Comparison of ENCODE assay signal across 10 cellular contexts in the genomic region with DNA sequence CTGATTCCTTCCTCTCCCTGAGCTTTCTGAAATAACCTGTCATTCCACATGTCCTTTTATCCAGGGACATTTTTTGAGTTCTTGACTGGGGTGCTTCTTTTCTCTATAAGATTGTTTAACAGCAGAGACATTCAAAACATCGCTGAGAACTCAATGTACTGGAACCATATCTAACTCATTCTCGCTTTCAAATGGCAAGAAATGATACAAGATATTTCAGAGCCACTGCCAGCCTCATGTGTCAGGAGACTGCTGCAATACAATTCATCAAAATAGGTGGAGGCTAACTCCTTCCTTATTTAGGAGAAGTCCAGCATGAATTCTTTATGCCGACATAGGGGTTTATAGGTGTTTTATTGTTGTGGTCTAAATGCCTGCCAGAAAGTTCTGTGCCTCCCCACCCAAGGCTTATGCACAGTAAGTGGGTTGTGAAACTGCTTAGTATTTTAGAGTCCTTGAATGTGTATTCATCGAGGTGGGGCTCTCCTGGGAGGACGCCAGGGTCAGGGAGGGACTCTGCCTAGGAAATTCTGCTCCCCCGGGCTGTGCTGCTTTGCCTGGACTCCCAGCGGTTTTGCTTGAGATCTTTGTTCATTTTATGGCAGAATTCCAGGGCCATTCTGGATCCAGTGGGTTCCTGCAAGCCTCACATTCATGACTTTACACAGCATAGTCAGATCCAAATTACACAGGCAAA. TPM values are rescaled to one million over a fixed set of nuclear protein-coding genes. Genes with fewer than 3 reads are reported as not detected.
DNase-seq lines count a peak whose midpoint lies in the region; ATAC-seq, FAIRE-seq and TF ChIP-seq lines count a peak whose summit lies in the region.
"Had no signal": no experiment of that assay in that cellular context is flagged by ENCODE, and none has a peak within 500 bp of the region (broad histone marks: within the 10 kb centered on the region; RNA-seq: fewer than 3 reads in every experiment).

No MANE protein-coding gene starts in this region.

- ATAC-seq in HG02885 (IDR thresholded peaks at IDR 0.05; ENCODE audit: poor library complexity, unreplicated experiment) (no peak), GM21576 (IDR thresholded peaks at IDR 0.05; ENCODE audit: unreplicated experiment) (no peak), HG02981 (IDR thresholded peaks at IDR 0.05; ENCODE audit: unreplicated experiment) (no peak)
- ATAC-seq: natural killer cell had no signal

- H3K27me3 ChIP-seq in esophagus muscularis mucosa (no peaks in the 10 kb centered on the region), small intestine (ENCODE audit: control insufficient read depth in 2 of 2, insufficient read depth in 2 of 2, low read length in 2 of 2) (no peaks in the 10 kb centered on the region)

- DNase-seq in ACHN (peak; percentile 51), NCI-H526 treated with DMSO at 0.1 percent for 48 hours (lab: John Stamatoyannopoulos, UW) (peak; percentile 8), esophagus muscularis mucosa (ENCODE audit: extremely low spot score) (no peak), small intestine (no peak)
- DNase-seq: CD8-positive, alpha-beta memory T cell; natural killer cell had no signal

- H3K36me3 Mint-ChIP-seq in nephron (ENCODE audit: low read depth): no peaks in the 10 kb centered on the region
- H3K36me3 Mint-ChIP-seq: CD8-positive, alpha-beta memory T cell; natural killer cell had no signal

- no peaks in the 10 kb centered on the region for H3K36me3 ChIP-seq in esophagus muscularis mucosa
- no peaks in the 10 kb centered on the region for H3K36me3 ChIP-seq in small intestine (ENCODE audit: control insufficient read depth in 2 of 2, insufficient read depth in 2 of 2, low read length in 2 of 2)

- TF ChIP-seq POLR2A in esophagus muscularis mucosa (IDR thresholded peaks at IDR 0.05; ENCODE audit: low read depth): no peak

- peaks cover 5% of the 10 kb centered on the region for H3K9me3 Mint-ChIP-seq in nephron

- in situ Hi-C loops in ACHN (cut with HindIII; ENCODE audit: low pct_ligation_motif_present, low pct_unique_long_range_greater_than_20kb, low sequenced_read_pairs): no loop called here

- H3K4me1 ChIP-seq in esophagus muscularis mucosa (peaks cover 28 to 39% (median 36%) of the 10 kb centered on the region in 4 donors), small intestine (ENCODE audit: control insufficient read depth in 2 of 2, insufficient read depth in 1 of 2, low read depth in 1 of 2, low read length in 1 of 2) (no peaks in the 10 kb centered on the region)

- TF ChIP-seq CTCF in esophagus muscularis mucosa (IDR thresholded peaks at IDR 0.05) (no peak), nephron (IDR thresholded peaks at IDR 0.05; ENCODE audit: unreplicated experiment in 3 of 3) (no peak)

- H3K9me3 ChIP-seq in esophagus muscularis mucosa (no peaks in the 10 kb centered on the region), small intestine (ENCODE audit: control insufficient read depth, low read depth) (no peaks in the 10 kb centered on the region)

- no peaks in the 10 kb centered on the region for H3K27me3 Mint-ChIP-seq in nephron (ENCODE audit: low read depth)

- H3K4me1 Mint-ChIP-seq in nephron: peaks cover 36% of the 10 kb centered on the region
- H3K4me1 Mint-ChIP-seq: CD8-positive, alpha-beta memory T cell; natural killer cell had no signal

- H3K27ac Mint-ChIP-seq in nephron: peak overlapping the region; percentile 72 to 93 (median 83)
- H3K27ac Mint-ChIP-seq: CD8-positive, alpha-beta memory T cell; natural killer cell had no signal

- H3K4me3 Mint-ChIP-seq in nephron: no peak overlapping the region
- H3K4me3 Mint-ChIP-seq: CD8-positive, alpha-beta memory T cell; natural killer cell had no signal

- peak overlapping the region; percentile 39 to 82 (median 64) for H3K27ac ChIP-seq in esophagus muscularis mucosa (replicated peaks in 1 of 4)
- no peak overlapping the region for H3K27ac ChIP-seq in small intestine (ENCODE audit: low read depth in 1 of 2, low read length in 1 of 2)

- no peak for FAIRE-seq in small intestine (lab: Jason Lieb, UNC)

- no peak for TF ChIP-seq EP300 in esophagus muscularis mucosa (IDR thresholded peaks at IDR 0.05)

- WGBS in esophagus muscularis mucosa: 29% methylated on average over 7 of the region's 7 CpGs
- WGBS in small intestine, 3 donors: 27 to 44% (median 40%) methylated on average over 7 of the region's 7 CpGs

- no peak overlapping the region for H3K4me3 ChIP-seq in esophagus muscularis mucosa
- no peak overlapping the region for H3K4me3 ChIP-seq in small intestine (ENCODE audit: low read depth in 1 of 2, low read length in 2 of 2)

- intact Hi-C loops in esophagus muscularis mucosa (cut with DNase I): loop anchor here (10.0 kb wide), 1 partner anchor 218 kb away; a partner anchor contains a TSS

RNA-seq across cellular contexts. Expression of a gene that starts 53.9 kb away (rescaled TPM):
- total RNA-seq in esophagus muscularis mucosa: 1 to 10 TPM in 1 of 4 donors, under 1 TPM in 2, not detected in 1; 0.33 to 1.8 (median 0.71) TPM
- polyA plus RNA-seq in small intestine: under 1 TPM in 1 of 3 donors, not detected in 2; 0.04 TPM
- polyA plus RNA-seq: CD8-positive, alpha-beta memory T cell had no signal

Comparison
In these comparisons a context has a peak if more than half of its experiments do, and no peak if none do; other contexts are left out.
1. DNase-seq: peak in ACHN (single experiment) and NCI-H526 treated with DMSO at 0.1 percent for 48 hours (single experiment); none in esophagus muscularis mucosa (single experiment) and small intestine (single experiment).
2. H3K27ac ChIP-seq: peak in esophagus muscularis mucosa (4 of 4); none in small intestine (0 of 2).